ENCODE assay signal across 28 cellular contexts in genomic region chr1:42223036-42223435, GRCh38. TPM values are rescaled to one million over a fixed set of nuclear protein-coding genes. Genes with fewer than 3 reads are reported as not detected.
"Had no signal": no experiment of that assay in that cellular context is flagged by ENCODE, and none has a peak within 500 bp of the region (broad histone marks: within the 10 kb centered on the region; RNA-seq: fewer than 3 reads in every experiment).

No MANE protein-coding gene starts in this region.

- DNase-seq: activated CD4-positive, alpha-beta T cell treated with anti-CD3 and anti-CD28 coated beads, Interleukin-2, amount 50 U/mL, for 48 hours; activated CD8-positive, alpha-beta memory T cell treated with anti-CD3 and anti-CD28 coated beads, Interleukin-2, amount 50 U/mL, for 48 hours; activated effector memory CD4-positive, alpha-beta T cell treated with Interleukin-2 at 50 U/mL for 16 hours; activated naive CD4-positive, alpha-beta T cell treated with anti-CD3 and anti-CD28 coated beads for 36 hours; activated T-cell treated with anti-CD3 and anti-CD28 coated beads, Interleukin-2, amount 50 U/mL, for 48 hours; central memory CD4-positive, alpha-beta T cell; effector memory CD4-positive, alpha-beta T cell; glutamatergic neuron; hippocampal formation; left ventricle myocardium superior; mammary epithelial cell; retina; sigmoid colon; stimulated activated CD4-positive, alpha-beta T cell treated with anti-CD3 and anti-CD28 coated beads, Interleukin-2, amount 100 ng/mL, for 48 hours; stimulated activated CD8-positive, alpha-beta memory T cell treated with anti-CD3 and anti-CD28 coated beads, Interleukin-4, amount 100 ng/mL, for 48 hours; stimulated activated naive CD4-positive, alpha-beta T cell treated with Interleukin-2 at 50 U/mL for 16 hours; T-cell; upper lobe of right lung had no signal

- H3K27me3 ChIP-seq: ascending aorta, brain microvascular endothelial cell, esophagus muscularis mucosa, sigmoid colon, upper lobe of right lung had no signal

- H3K27ac ChIP-seq: ascending aorta, brain microvascular endothelial cell, esophagus muscularis mucosa, sigmoid colon, thoracic aorta, upper lobe of right lung had no signal

- H3K36me3 Mint-ChIP-seq: natural killer cell treated with Interleukin-12 subunit alpha and Interleukin-12 subunit beta and Interleukin-15 and Interleukin-18, amount 100 ng/mL, for 72 hours had no signal

- H3K27ac Mint-ChIP-seq: activated naive CD4-positive, alpha-beta T cell treated with anti-CD3 and anti-CD28 coated beads for 36 hours; natural killer cell treated with Interleukin-12 subunit alpha and Interleukin-12 subunit beta and Interleukin-15 and Interleukin-18, amount 100 ng/mL, for 72 hours had no signal

- H3K9me3 ChIP-seq: ascending aorta, esophagus muscularis mucosa, sigmoid colon, thoracic aorta, upper lobe of right lung had no signal

- H3K4me3 Mint-ChIP-seq: activated naive CD4-positive, alpha-beta T cell treated with anti-CD3 and anti-CD28 coated beads for 36 hours; natural killer cell treated with Interleukin-12 subunit alpha and Interleukin-12 subunit beta and Interleukin-15 and Interleukin-18, amount 100 ng/mL, for 72 hours; T-cell had no signal

- H3K27me3 Mint-ChIP-seq: natural killer cell treated with Interleukin-12 subunit alpha and Interleukin-12 subunit beta and Interleukin-15 and Interleukin-18, amount 100 ng/mL, for 72 hours; progenitor cell of endocrine pancreas; T-cell had no signal

- H3K4me3 ChIP-seq: ascending aorta, esophagus muscularis mucosa, sigmoid colon, thoracic aorta, upper lobe of right lung had no signal

- H3K9me3 Mint-ChIP-seq: natural killer cell treated with Interleukin-12 subunit alpha and Interleukin-12 subunit beta and Interleukin-15 and Interleukin-18, amount 100 ng/mL, for 72 hours had no signal

- H3K36me3 ChIP-seq: ascending aorta, brain microvascular endothelial cell, esophagus muscularis mucosa, sigmoid colon, thoracic aorta, upper lobe of right lung had no signal

RNA-seq across cellular contexts. Expression of gene GUCA2A, which starts 58.5 kb away (rescaled TPM):
- total RNA-seq: activated CD8-positive, alpha-beta memory T cell treated with anti-CD3 and anti-CD28 coated beads for 36 hours; activated naive CD4-positive, alpha-beta T cell treated with anti-CD3 and anti-CD28 coated beads for 36 hours; ascending aorta; dermis microvascular lymphatic vessel endothelial cell; esophagus muscularis mucosa; frontal cortex; left ventricle myocardium superior; mammary epithelial cell; natural killer cell treated with Interleukin-12 subunit alpha and Interleukin-12 subunit beta and Interleukin-15 and Interleukin-18, amount 100 ng/mL, for 72 hours; osteocyte; progenitor cell of endocrine pancreas; T-cell; thoracic aorta; upper lobe of right lung had no signal
- polyA plus RNA-seq: mammary epithelial cell had no signal
